In the genomic region with DNA sequence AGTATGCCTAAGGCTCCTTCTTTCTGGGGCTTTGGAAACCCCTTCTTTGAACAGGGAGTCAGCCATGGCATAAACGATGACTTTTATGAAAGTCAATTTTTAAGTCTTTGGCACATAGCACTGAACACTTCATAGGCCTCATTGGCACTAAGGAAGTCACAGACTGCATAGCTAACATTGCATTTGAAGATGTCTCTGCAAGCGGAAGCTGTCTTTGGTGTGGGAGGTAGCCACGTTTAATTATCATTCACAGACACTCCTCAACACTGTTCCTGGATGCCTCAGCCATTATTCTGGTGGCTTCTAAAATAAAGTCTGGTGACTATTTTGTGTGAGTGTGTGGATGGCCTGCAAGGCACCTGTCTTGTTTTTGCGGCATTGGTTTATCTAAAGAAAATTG, we compare ENCODE assay signal across 14 cellular contexts.
DNase-seq lines count a peak whose midpoint lies in the region; ATAC-seq, FAIRE-seq and TF ChIP-seq lines count a peak whose summit lies in the region.
"Had no signal": no experiment of that assay in that cellular context is flagged by ENCODE, and none has a peak within 500 bp of the region (broad histone marks: within the 10 kb centered on the region; RNA-seq: fewer than 3 reads in every experiment).

No MANE protein-coding gene starts in this region.

- H3K27me3 ChIP-seq in K562 (ENCODE audit: control insufficient read depth in 2 of 2, insufficient read depth in 2 of 2, low read length in 2 of 2): no peaks in the 10 kb centered on the region
- H3K27me3 ChIP-seq in naive thymus-derived CD4-positive, alpha-beta T cell (ENCODE audit: control insufficient read depth in 2 of 2, insufficient read depth in 2 of 2, low read length in 2 of 2): no peaks in the 10 kb centered on the region
- no peaks in the 10 kb centered on the region for H3K27me3 ChIP-seq in pancreas
- H3K27me3 ChIP-seq: BLaER1 treated with 17β-estradiol and CSF1 and Interleukin-3, amounts not matched to agents 10 nM and 100 nM had no signal

- H3K9me1 ChIP-seq in K562 (ENCODE audit: control insufficient read depth, insufficient read depth, low read length): no peaks in the 10 kb centered on the region

- no peak for ATAC-seq in activated naive CD8-positive, alpha-beta T cell treated with anti-CD3 and anti-CD28 coated beads, Interleukin-2, amount 50 U/mL, for 24 hours
- no peak for ATAC-seq in K562
- peak; percentile 48 for ATAC-seq in naive thymus-derived CD4-positive, alpha-beta T cell
- no peak for ATAC-seq in pancreas
- ATAC-seq in GM19035 (IDR thresholded peaks at IDR 0.05; ENCODE audit: unreplicated experiment): no peak
- ATAC-seq: GM23338 had no signal

- FAIRE-seq in K562 (lab: Jason Lieb, UNC) (no peak), pancreas (lab: Jason Lieb, UNC) (no peak)
- FAIRE-seq: GM12891 had no signal

- DNase-seq in activated naive CD8-positive, alpha-beta T cell treated with anti-CD3 and anti-CD28 coated beads, Interleukin-2, amount 50 U/mL, for 24 hours: no peak
- DNase-seq in K562 (ENCODE audit: extremely low read depth in 1 of 4, low spot score in 3 of 4) (no peak), pancreas (no peak)
- peak in 3 of 9 donors; percentile 16 to 36 (median 16) for DNase-seq in naive thymus-derived CD4-positive, alpha-beta T cell
- DNase-seq in activated CD4-positive, alpha-beta T cell treated with anti-CD3 and anti-CD28 coated beads, Interleukin-2, amount 50 U/mL, for 48 hours: no peak
- DNase-seq: ACHN; CD4-positive, CD25-positive, alpha-beta regulatory T cell; DMS79; H9 had no signal

- 41% methylated on average over 4 of the region's 4 CpGs for WGBS in K562 (ENCODE audit: insufficient coverage, low coverage, missing lambda C conversion rate)
- 84 to 91% methylated on average over 4 of the region's 4 CpGs for WGBS in pancreas, 2 donors

- H2AFZ ChIP-seq in K562 (ENCODE audit: low read depth, low read length): peak overlapping the region; percentile 29
- H2AFZ ChIP-seq: GM23338 had no signal

- TF ChIP-seq EP300 in K562 (IDR thresholded peaks at IDR 0.05; ENCODE audit: low read length): no peak

- no peak overlapping the region for H3K4me3 ChIP-seq in K562
- H3K4me3 ChIP-seq in naive thymus-derived CD4-positive, alpha-beta T cell (ENCODE audit: low read length): no peak overlapping the region
- H3K4me3 ChIP-seq in pancreas: no peak overlapping the region
- H3K4me3 ChIP-seq: BLaER1 treated with 17β-estradiol and CSF1 and Interleukin-3, amounts not matched to agents 10 nM and 100 nM; GM23338 had no signal

- no peak for TF ChIP-seq RAD21 in K562 (CRISPR knock-in tag; conservative IDR thresholded peaks at IDR 0.05 in 1 of 2, IDR thresholded peaks at IDR 0.05 in 1 of 2)

- no peak overlapping the region for H3K27ac ChIP-seq in K562 (ENCODE audit: extremely low read depth, low read depth, low read length)
- H3K27ac ChIP-seq in naive thymus-derived CD4-positive, alpha-beta T cell (ENCODE audit: low read depth, low read length): no peak overlapping the region
- no peak overlapping the region for H3K27ac ChIP-seq in pancreas
- H3K27ac ChIP-seq: BLaER1 treated with 17β-estradiol and CSF1 and Interleukin-3, amounts not matched to agents 10 nM and 100 nM had no signal

- CTCF ChIA-PET in K562 (lab: Yijun Ruan, JAX; ENCODE audit: low intra/inter-chr PET ratio): no interaction called here
- CTCF ChIA-PET in naive thymus-derived CD4-positive, alpha-beta T cell (lab: Charles Lee): no interaction called here

- intact Hi-C loops in K562 (cut with micrococcal nuclease) (no loop called here), pancreas (cut with DNase I) (loop anchor here in 1 of 3 donors (10.0 kb wide), 1 partner anchor 148 kb away; a partner anchor contains a TSS)
- intact Hi-C loops in naive thymus-derived CD4-positive, alpha-beta T cell (cut with micrococcal nuclease): no loop called here

- in situ Hi-C loops in K562 (cut with MboI): no loop called here

- H3K9me3 ChIP-seq in K562 (replicated peaks; ENCODE audit: control insufficient read depth, insufficient read depth, low read depth, low read length) (no peaks in the 10 kb centered on the region), pancreas (no peaks in the 10 kb centered on the region)
- no peaks in the 10 kb centered on the region for H3K9me3 ChIP-seq in naive thymus-derived CD4-positive, alpha-beta T cell (ENCODE audit: control insufficient read depth in 2 of 3, low read length in 3 of 3)
- H3K9me3 ChIP-seq: BLaER1 treated with 17β-estradiol and CSF1 and Interleukin-3, amounts not matched to agents 10 nM and 100 nM had no signal

- H3K27ac Mint-ChIP-seq in activated naive CD8-positive, alpha-beta T cell: peak overlapping the region; percentile 52
- no peak overlapping the region for H3K27ac Mint-ChIP-seq in activated naive CD8-positive, alpha-beta T cell treated with anti-CD3 and anti-CD28 coated beads, Interleukin-2, amount 50 U/mL, for 24 hours
- H3K27ac Mint-ChIP-seq in naive thymus-derived CD4-positive, alpha-beta T cell: peak overlapping the region in 7 of 9 donors; percentile 39 to 88 (median 67)

- no peak for TF ChIP-seq POLR2A in K562 (conservative IDR thresholded peaks at IDR 0.05)

- no peaks in the 10 kb centered on the region for H3K36me3 ChIP-seq in K562 (ENCODE audit: control insufficient read depth, insufficient read depth, low read length)
- H3K36me3 ChIP-seq in naive thymus-derived CD4-positive, alpha-beta T cell (ENCODE audit: control insufficient read depth in 2 of 3, insufficient read depth in 3 of 3, low read length in 3 of 3): no peaks in the 10 kb centered on the region
- no peaks in the 10 kb centered on the region for H3K36me3 ChIP-seq in pancreas
- H3K36me3 ChIP-seq: BLaER1 treated with 17β-estradiol and CSF1 and Interleukin-3, amounts not matched to agents 10 nM and 100 nM had no signal

- no peak overlapping the region for H3K4me2 ChIP-seq in K562 (ENCODE audit: insufficient read depth, low read length)
- H3K4me2 ChIP-seq: BLaER1 treated with 17β-estradiol and CSF1 and Interleukin-3, amounts not matched to agents 10 nM and 100 nM; GM23338 had no signal

- no peaks in the 10 kb centered on the region for H3K36me3 Mint-ChIP-seq in activated naive CD8-positive, alpha-beta T cell
- H3K36me3 Mint-ChIP-seq in activated naive CD8-positive, alpha-beta T cell treated with anti-CD3 and anti-CD28 coated beads, Interleukin-2, amount 50 U/mL, for 24 hours (ENCODE audit: low read depth): no peaks in the 10 kb centered on the region
- H3K36me3 Mint-ChIP-seq in naive thymus-derived CD4-positive, alpha-beta T cell: peaks cover 0 to 3% (median 0%) of the 10 kb centered on the region in 5 donors
- H3K36me3 Mint-ChIP-seq: CD4-positive, CD25-positive, alpha-beta regulatory T cell had no signal

- no peak for TF ChIP-seq CTCF in K562 (IDR thresholded peaks at IDR 0.05 in 2 of 3, conservative IDR thresholded peaks at IDR 0.05 in 1 of 3; ENCODE audit: insufficient read depth in 2 of 3, low read depth in 1 of 3, low read length in 3 of 3)
- TF ChIP-seq CTCF in pancreas (IDR thresholded peaks at IDR 0.05): no peak

- H3K9ac ChIP-seq in K562 (ENCODE audit: insufficient read depth in 1 of 2, low read depth in 2 of 2, low read length in 2 of 2): no peak overlapping the region
- H3K9ac ChIP-seq: BLaER1 treated with 17β-estradiol and CSF1 and Interleukin-3, amounts not matched to agents 10 nM and 100 nM had no signal

- BruUV-seq in K562 (replicated peaks; lab: Mats Ljungman, UMichigan): no TSS peak

- H3K4me1 Mint-ChIP-seq in activated naive CD8-positive, alpha-beta T cell (ENCODE audit: low read depth): peaks cover 25% of the 10 kb centered on the region
- peaks cover 33% of the 10 kb centered on the region for H3K4me1 Mint-ChIP-seq in activated naive CD8-positive, alpha-beta T cell treated with anti-CD3 and anti-CD28 coated beads, Interleukin-2, amount 50 U/mL, for 24 hours
- H3K4me1 Mint-ChIP-seq in naive thymus-derived CD4-positive, alpha-beta T cell: peaks cover 0 to 33% (median 27%) of the 10 kb centered on the region in 7 donors

- H3K4me3 Mint-ChIP-seq in activated naive CD8-positive, alpha-beta T cell: no peak overlapping the region
- no peak overlapping the region for H3K4me3 Mint-ChIP-seq in activated naive CD8-positive, alpha-beta T cell treated with anti-CD3 and anti-CD28 coated beads, Interleukin-2, amount 50 U/mL, for 24 hours
- peak overlapping the region in 2 of 10 donors; percentile 7 to 36 for H3K4me3 Mint-ChIP-seq in naive thymus-derived CD4-positive, alpha-beta T cell
- H3K4me3 Mint-ChIP-seq: CD4-positive, CD25-positive, alpha-beta regulatory T cell; GM23338; H9 had no signal

- H3K9me3 Mint-ChIP-seq in activated naive CD8-positive, alpha-beta T cell (ENCODE audit: low read depth): no peaks in the 10 kb centered on the region
- H3K9me3 Mint-ChIP-seq in activated naive CD8-positive, alpha-beta T cell treated with anti-CD3 and anti-CD28 coated beads, Interleukin-2, amount 50 U/mL, for 24 hours: no peaks in the 10 kb centered on the region
- peaks cover 0 to 3% (median 0%) of the 10 kb centered on the region in 11 donors for H3K9me3 Mint-ChIP-seq in naive thymus-derived CD4-positive, alpha-beta T cell
- H3K9me3 Mint-ChIP-seq: CD4-positive, CD25-positive, alpha-beta regulatory T cell; GM23338; H9 had no signal

- H4K20me1 ChIP-seq in K562 (replicated peaks; ENCODE audit: control insufficient read depth, insufficient read depth, low read length): no peaks in the 10 kb centered on the region
- H4K20me1 ChIP-seq: BLaER1 treated with 17β-estradiol and CSF1 and Interleukin-3, amounts not matched to agents 10 nM and 100 nM had no signal

- H3K27me3 Mint-ChIP-seq in activated naive CD8-positive, alpha-beta T cell: peaks cover 1% of the 10 kb centered on the region
- H3K27me3 Mint-ChIP-seq in activated naive CD8-positive, alpha-beta T cell treated with anti-CD3 and anti-CD28 coated beads, Interleukin-2, amount 50 U/mL, for 24 hours: peaks cover 1% of the 10 kb centered on the region
- peaks cover 0 to 4% (median 0%) of the 10 kb centered on the region in 5 donors for H3K27me3 Mint-ChIP-seq in naive thymus-derived CD4-positive, alpha-beta T cell

- POLR2A ChIA-PET in K562 (lab: Yijun Ruan, JAX): interaction anchor here (0.6 to 1.3 kb wide), 4 partner anchors 8 to 233 kb away, joined by 3 to 4 read pairs (median 4); no protein-coding TSS in a partner anchor
- POLR2A ChIA-PET in naive thymus-derived CD4-positive, alpha-beta T cell (lab: Charles Lee): interaction anchor here (1.3 to 1.5 kb wide), 2 partner anchors 13 to 18 kb away, joined by 3 read pairs; no protein-coding TSS in a partner anchor

- H3K79me2 ChIP-seq in K562 (ENCODE audit: control insufficient read depth, insufficient read depth, low read length): no peaks in the 10 kb centered on the region

- H3K4me1 ChIP-seq in K562 (replicated peaks in 1 of 2; ENCODE audit: control insufficient read depth in 2 of 2, insufficient read depth in 2 of 2, low read length in 2 of 2) (peaks cover 21 to 32% of the 10 kb centered on the region in 2 experiments; a peak in 4 of 5 replicates), pancreas (no peaks in the 10 kb centered on the region)
- peaks cover 0 to 4% of the 10 kb centered on the region in 2 donors for H3K4me1 ChIP-seq in naive thymus-derived CD4-positive, alpha-beta T cell (ENCODE audit: control insufficient read depth in 2 of 2, insufficient read depth in 2 of 2, low read length in 2 of 2)

TF ChIP-seq in K562, 482 proteins besides CTCF, POLR2A, EP300 and RAD21 (continues in another document):
- TF ChIP-seq NFIX (CRISPR knock-in tag; IDR thresholded peaks at IDR 0.05; ENCODE audit: low read depth): no peak
- no peak for TF ChIP-seq XRCC3 (IDR thresholded peaks at IDR 0.05)
- no peak for TF ChIP-seq ZNF778 (CRISPR knock-in tag; IDR thresholded peaks at IDR 0.05)
